ENCODE assay signal across 29 cellular contexts in the genomic region with DNA sequence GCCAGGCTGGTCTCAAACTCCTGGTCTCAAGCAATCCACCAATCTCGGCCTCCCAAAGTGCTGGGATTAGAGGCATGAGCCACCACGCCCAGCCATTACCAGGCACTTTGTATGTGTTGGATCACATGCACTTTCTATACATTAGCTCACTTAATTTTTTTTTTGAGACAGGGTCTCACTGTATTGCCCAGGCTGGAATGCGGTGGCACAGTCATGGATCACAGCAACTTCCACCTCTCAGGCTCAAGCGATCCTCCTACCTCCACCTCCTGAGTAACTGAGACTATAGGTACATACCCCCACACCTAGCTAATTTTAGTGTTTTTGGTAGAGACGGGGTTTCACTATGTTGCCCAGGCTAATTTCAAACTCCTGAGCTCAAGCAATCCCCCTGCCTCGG.
"Had no signal": no experiment of that assay in that cellular context is flagged by ENCODE, and none has a peak within 500 bp of the region (broad histone marks: within the 10 kb centered on the region; RNA-seq: fewer than 3 reads in every experiment).

No MANE protein-coding gene starts in this region.

- DNase-seq: activated CD4-positive, alpha-beta memory T cell treated with anti-CD3 and anti-CD28 coated beads, Interleukin-2, amount 10 ng/mL, durations not matched to agents 7 days and 5 days; activated CD4-positive, alpha-beta T cell treated with anti-CD3 and anti-CD28 coated beads for 1 hour; activated CD4-positive, alpha-beta T cell treated with anti-CD3 and anti-CD28 coated beads for 4 hours; activated CD4-positive, alpha-beta T cell treated with anti-CD3 and anti-CD28 coated beads, Interleukin-2, amount 10 ng/mL, durations not matched to agents 7 days and 5 days; activated CD4-positive, alpha-beta T cell treated with anti-CD3 and anti-CD28 coated beads, Interleukin-2, amount 50 U/mL, for 4 hours; activated CD8-positive, alpha-beta memory T cell treated with anti-CD3 and anti-CD28 coated beads, Interleukin-2, amount 50 U/mL, for 48 hours; activated gamma-delta T cell; activated naive CD4-positive, alpha-beta T cell; activated naive CD4-positive, alpha-beta T cell treated with anti-CD3 and anti-CD28 coated beads, Interleukin-2, amount 10 ng/mL, durations not matched to agents 7 days and 5 days; activated naive CD8-positive, alpha-beta T cell treated with anti-CD3 and anti-CD28 coated beads, Interleukin-2, amount 10 ng/mL, durations not matched to agents 7 days and 5 days; activated T-cell treated with anti-CD3 and anti-CD28 coated beads for 4 hours; activated T-cell treated with anti-CD3 and anti-CD28 coated beads, Interleukin-2, amount 50 U/mL, for 24 hours; activated T-cell treated with anti-CD3 and anti-CD28 coated beads, Interleukin-2, amount 50 U/mL, for 72 hours; dermis blood vessel endothelial cell; effector CD8-positive, alpha-beta T cell; esophagus squamous epithelium; foreskin melanocyte; head of caudate nucleus; SW 1271; T-cell; T-helper 9 cell had no signal

- H3K4me1 ChIP-seq: ascending aorta, esophagus squamous epithelium had no signal

- ATAC-seq: activated naive CD4-positive, alpha-beta T cell treated with anti-CD3 and anti-CD28 coated beads, Interleukin-2, amount 50 U/mL, for 72 hours; activated T-cell treated with anti-CD3 and anti-CD28 coated beads, Interleukin-2, amount 50 U/mL, for 72 hours; gastroesophageal sphincter; T-cell had no signal

- H3K27me3 ChIP-seq: ascending aorta had no signal

- H3K4me1 Mint-ChIP-seq: activated CD4-positive, alpha-beta memory T cell treated with anti-CD3 and anti-CD28 coated beads, Interleukin-2, amount 10 ng/mL, durations not matched to agents 7 days and 5 days; activated CD4-positive, alpha-beta T cell treated with anti-CD3 and anti-CD28 coated beads, Interleukin-2, amount 10 ng/mL, durations not matched to agents 7 days and 5 days; activated naive CD4-positive, alpha-beta T cell treated with anti-CD3 and anti-CD28 coated beads, Interleukin-2, amount 10 ng/mL, durations not matched to agents 7 days and 5 days; activated naive CD8-positive, alpha-beta T cell treated with anti-CD3 and anti-CD28 coated beads, Interleukin-2, amount 10 ng/mL, durations not matched to agents 7 days and 5 days; central memory CD8-positive, alpha-beta T cell; T-cell had no signal

- H3K9me3 Mint-ChIP-seq: activated CD4-positive, alpha-beta memory T cell treated with anti-CD3 and anti-CD28 coated beads, Interleukin-2, amount 10 ng/mL, durations not matched to agents 7 days and 5 days; activated CD4-positive, alpha-beta T cell treated with anti-CD3 and anti-CD28 coated beads, Interleukin-2, amount 10 ng/mL, durations not matched to agents 7 days and 5 days; activated naive CD4-positive, alpha-beta T cell treated with anti-CD3 and anti-CD28 coated beads, Interleukin-2, amount 10 ng/mL, durations not matched to agents 7 days and 5 days; activated naive CD4-positive, alpha-beta T cell treated with anti-CD3 and anti-CD28 coated beads, Interleukin-2, amount 50 U/mL, for 72 hours; activated naive CD8-positive, alpha-beta T cell treated with anti-CD3 and anti-CD28 coated beads, Interleukin-2, amount 10 ng/mL, durations not matched to agents 7 days and 5 days; activated T-cell treated with anti-CD3 and anti-CD28 coated beads, Interleukin-2, amount 50 U/mL, for 24 hours; activated T-cell treated with anti-CD3 and anti-CD28 coated beads, Interleukin-2, amount 50 U/mL, for 72 hours; central memory CD8-positive, alpha-beta T cell; T-cell; T-helper 1 cell treated with Interleukin-12 subunit alpha and Interleukin-12 subunit beta and Interleukin-4 antibody, amounts not matched to agents 30 μg/mL and 1 μg/mL, for 36 hours had no signal

- H3K4me3 Mint-ChIP-seq: activated CD4-positive, alpha-beta memory T cell treated with anti-CD3 and anti-CD28 coated beads, Interleukin-2, amount 10 ng/mL, durations not matched to agents 7 days and 5 days; activated CD4-positive, alpha-beta T cell treated with anti-CD3 and anti-CD28 coated beads, Interleukin-2, amount 10 ng/mL, durations not matched to agents 7 days and 5 days; activated naive CD4-positive, alpha-beta T cell treated with anti-CD3 and anti-CD28 coated beads, Interleukin-2, amount 10 ng/mL, durations not matched to agents 7 days and 5 days; activated naive CD8-positive, alpha-beta T cell treated with anti-CD3 and anti-CD28 coated beads, Interleukin-2, amount 10 ng/mL, durations not matched to agents 7 days and 5 days; activated T-cell treated with anti-CD3 and anti-CD28 coated beads, Interleukin-2, amount 50 U/mL, for 24 hours; activated T-cell treated with anti-CD3 and anti-CD28 coated beads, Interleukin-2, amount 50 U/mL, for 72 hours; brain; central memory CD8-positive, alpha-beta T cell; T-cell; T-helper 1 cell treated with Interleukin-12 subunit alpha and Interleukin-12 subunit beta and Interleukin-4 antibody, amounts not matched to agents 30 μg/mL and 1 μg/mL, for 36 hours had no signal

- H3K9me3 ChIP-seq: ascending aorta, esophagus squamous epithelium, gastroesophageal sphincter had no signal

- H3K36me3 ChIP-seq: ascending aorta, esophagus squamous epithelium, gastroesophageal sphincter had no signal

- H3K4me3 ChIP-seq: ascending aorta, coronary artery, esophagus squamous epithelium, gastroesophageal sphincter had no signal

- H3K36me3 Mint-ChIP-seq: activated naive CD4-positive, alpha-beta T cell treated with anti-CD3 and anti-CD28 coated beads, Interleukin-2, amount 10 ng/mL, durations not matched to agents 7 days and 5 days; activated naive CD4-positive, alpha-beta T cell treated with anti-CD3 and anti-CD28 coated beads, Interleukin-2, amount 50 U/mL, for 72 hours; activated naive CD8-positive, alpha-beta T cell treated with anti-CD3 and anti-CD28 coated beads, Interleukin-2, amount 10 ng/mL, durations not matched to agents 7 days and 5 days; T-cell had no signal

- H3K27me3 Mint-ChIP-seq: activated CD4-positive, alpha-beta T cell treated with anti-CD3 and anti-CD28 coated beads, Interleukin-2, amount 10 ng/mL, durations not matched to agents 7 days and 5 days; activated naive CD8-positive, alpha-beta T cell treated with anti-CD3 and anti-CD28 coated beads, Interleukin-2, amount 10 ng/mL, durations not matched to agents 7 days and 5 days; activated T-cell treated with anti-CD3 and anti-CD28 coated beads, Interleukin-2, amount 50 U/mL, for 24 hours; brain had no signal

- H3K27ac ChIP-seq: ascending aorta, coronary artery, epithelial cell of prostate, esophagus squamous epithelium, gastroesophageal sphincter had no signal

- H3K27ac Mint-ChIP-seq: activated CD4-positive, alpha-beta memory T cell treated with anti-CD3 and anti-CD28 coated beads, Interleukin-2, amount 10 ng/mL, durations not matched to agents 7 days and 5 days; activated CD4-positive, alpha-beta T cell treated with anti-CD3 and anti-CD28 coated beads, Interleukin-2, amount 10 ng/mL, durations not matched to agents 7 days and 5 days; activated naive CD4-positive, alpha-beta T cell treated with anti-CD3 and anti-CD28 coated beads, Interleukin-2, amount 50 U/mL, for 72 hours; activated naive CD8-positive, alpha-beta T cell treated with anti-CD3 and anti-CD28 coated beads, Interleukin-2, amount 10 ng/mL, durations not matched to agents 7 days and 5 days; activated T-cell treated with anti-CD3 and anti-CD28 coated beads, Interleukin-2, amount 50 U/mL, for 24 hours; activated T-cell treated with anti-CD3 and anti-CD28 coated beads, Interleukin-2, amount 50 U/mL, for 72 hours; T-cell; T-helper 1 cell treated with Interleukin-12 subunit alpha and Interleukin-12 subunit beta and Interleukin-4 antibody, amounts not matched to agents 30 μg/mL and 1 μg/mL, for 36 hours had no signal
